In the genomic region with DNA sequence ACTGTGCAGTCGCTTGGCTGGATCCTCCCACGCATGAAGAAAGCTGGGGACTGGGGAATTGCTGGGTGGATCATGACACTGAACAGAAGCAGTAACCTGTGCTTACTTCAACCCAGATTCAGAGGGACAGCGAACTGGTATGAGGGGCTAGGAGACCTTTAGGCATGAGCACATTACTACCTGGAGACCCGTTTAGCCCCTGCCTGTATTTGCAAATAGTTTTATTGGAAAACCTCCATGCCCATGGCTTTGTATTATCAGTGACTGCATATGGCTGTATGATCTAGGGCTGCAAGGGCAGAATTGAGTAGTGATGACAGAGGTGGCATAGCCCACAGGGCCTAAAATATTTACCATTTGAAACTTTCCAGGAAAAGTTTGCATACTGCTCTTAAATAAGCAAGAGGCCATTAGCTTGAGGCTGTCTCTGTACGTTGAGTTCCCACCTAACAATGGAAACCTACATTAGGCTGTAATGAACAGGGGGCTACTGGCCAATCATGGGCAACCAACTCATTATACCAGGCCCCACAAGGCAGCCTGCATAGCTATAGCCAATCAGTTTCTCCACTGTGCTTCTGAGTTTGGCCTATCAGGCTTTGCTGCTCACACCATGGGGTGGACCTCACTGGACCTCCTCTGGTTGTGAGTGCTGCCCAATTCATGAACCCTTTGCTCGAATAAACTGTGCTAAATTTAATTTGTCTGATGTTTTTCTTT, we compare ENCODE assay signal across 1 cellular context.
A peak's percentile ranks its signal among the peaks of the same experiment; 100 is the strongest.
TF ChIP-seq lines count a peak whose summit lies in the region.

No MANE protein-coding gene starts in this region.

TF ChIP-seq in K562, 482 proteins besides CTCF, POLR2A, EP300 and RAD21 (continued from another document and continues in another):
- TF ChIP-seq CBFA2T2 (conservative IDR thresholded peaks at IDR 0.05), result no peak
- TF ChIP-seq, protein P1, sequence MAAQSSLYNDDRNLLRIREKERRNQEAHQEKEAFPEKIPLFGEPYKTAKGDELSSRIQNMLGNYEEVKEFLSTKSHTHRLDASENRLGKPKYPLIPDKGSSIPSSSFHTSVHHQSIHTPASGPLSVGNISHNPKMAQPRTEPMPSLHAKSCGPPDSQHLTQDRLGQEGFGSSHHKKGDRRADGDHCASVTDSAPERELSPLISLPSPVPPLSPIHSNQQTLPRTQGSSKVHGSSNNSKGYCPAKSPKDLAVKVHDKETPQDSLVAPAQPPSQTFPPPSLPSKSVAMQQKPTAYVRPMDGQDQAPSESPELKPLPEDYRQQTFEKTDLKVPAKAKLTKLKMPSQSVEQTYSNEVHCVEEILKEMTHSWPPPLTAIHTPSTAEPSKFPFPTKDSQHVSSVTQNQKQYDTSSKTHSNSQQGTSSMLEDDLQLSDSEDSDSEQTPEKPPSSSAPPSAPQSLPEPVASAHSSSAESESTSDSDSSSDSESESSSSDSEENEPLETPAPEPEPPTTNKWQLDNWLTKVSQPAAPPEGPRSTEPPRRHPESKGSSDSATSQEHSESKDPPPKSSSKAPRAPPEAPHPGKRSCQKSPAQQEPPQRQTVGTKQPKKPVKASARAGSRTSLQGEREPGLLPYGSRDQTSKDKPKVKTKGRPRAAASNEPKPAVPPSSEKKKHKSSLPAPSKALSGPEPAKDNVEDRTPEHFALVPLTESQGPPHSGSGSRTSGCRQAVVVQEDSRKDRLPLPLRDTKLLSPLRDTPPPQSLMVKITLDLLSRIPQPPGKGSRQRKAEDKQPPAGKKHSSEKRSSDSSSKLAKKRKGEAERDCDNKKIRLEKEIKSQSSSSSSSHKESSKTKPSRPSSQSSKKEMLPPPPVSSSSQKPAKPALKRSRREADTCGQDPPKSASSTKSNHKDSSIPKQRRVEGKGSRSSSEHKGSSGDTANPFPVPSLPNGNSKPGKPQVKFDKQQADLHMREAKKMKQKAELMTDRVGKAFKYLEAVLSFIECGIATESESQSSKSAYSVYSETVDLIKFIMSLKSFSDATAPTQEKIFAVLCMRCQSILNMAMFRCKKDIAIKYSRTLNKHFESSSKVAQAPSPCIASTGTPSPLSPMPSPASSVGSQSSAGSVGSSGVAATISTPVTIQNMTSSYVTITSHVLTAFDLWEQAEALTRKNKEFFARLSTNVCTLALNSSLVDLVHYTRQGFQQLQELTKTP (IDR thresholded peaks at IDR 0.05; ENCODE audit: low read depth in 1 of 2, partially characterized antibody in 2 of 2), result peak; percentile 73 to 75
- TF ChIP-seq, protein P2, sequence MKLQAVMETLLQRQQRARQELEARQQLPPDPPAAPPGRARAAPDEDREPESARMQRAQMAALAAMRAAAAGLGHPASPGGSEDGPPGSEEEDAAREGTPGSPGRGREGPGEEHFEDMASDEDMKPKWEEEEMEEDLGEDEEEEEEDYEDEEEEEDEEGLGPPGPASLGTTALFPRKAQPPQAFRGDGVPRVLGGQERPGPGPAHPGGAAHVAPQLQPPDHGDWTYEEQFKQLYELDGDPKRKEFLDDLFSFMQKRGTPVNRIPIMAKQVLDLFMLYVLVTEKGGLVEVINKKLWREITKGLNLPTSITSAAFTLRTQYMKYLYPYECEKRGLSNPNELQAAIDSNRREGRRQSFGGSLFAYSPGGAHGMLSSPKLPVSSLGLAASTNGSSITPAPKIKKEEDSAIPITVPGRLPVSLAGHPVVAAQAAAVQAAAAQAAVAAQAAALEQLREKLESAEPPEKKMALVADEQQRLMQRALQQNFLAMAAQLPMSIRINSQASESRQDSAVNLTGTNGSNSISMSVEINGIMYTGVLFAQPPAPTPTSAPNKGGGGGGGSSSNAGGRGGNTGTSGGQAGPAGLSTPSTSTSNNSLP (IDR thresholded peaks at IDR 0.05; ENCODE audit: borderline replicate concordance, low read depth, low read length), result no peak
- no peak for TF ChIP-seq ZNF407 (IDR thresholded peaks at IDR 0.05; ENCODE audit: low read depth)
- peak; percentile 71 for TF ChIP-seq FOS (IDR thresholded peaks at IDR 0.05; ENCODE audit: extremely low read depth, insufficient read length)
- TF ChIP-seq, protein P3, sequence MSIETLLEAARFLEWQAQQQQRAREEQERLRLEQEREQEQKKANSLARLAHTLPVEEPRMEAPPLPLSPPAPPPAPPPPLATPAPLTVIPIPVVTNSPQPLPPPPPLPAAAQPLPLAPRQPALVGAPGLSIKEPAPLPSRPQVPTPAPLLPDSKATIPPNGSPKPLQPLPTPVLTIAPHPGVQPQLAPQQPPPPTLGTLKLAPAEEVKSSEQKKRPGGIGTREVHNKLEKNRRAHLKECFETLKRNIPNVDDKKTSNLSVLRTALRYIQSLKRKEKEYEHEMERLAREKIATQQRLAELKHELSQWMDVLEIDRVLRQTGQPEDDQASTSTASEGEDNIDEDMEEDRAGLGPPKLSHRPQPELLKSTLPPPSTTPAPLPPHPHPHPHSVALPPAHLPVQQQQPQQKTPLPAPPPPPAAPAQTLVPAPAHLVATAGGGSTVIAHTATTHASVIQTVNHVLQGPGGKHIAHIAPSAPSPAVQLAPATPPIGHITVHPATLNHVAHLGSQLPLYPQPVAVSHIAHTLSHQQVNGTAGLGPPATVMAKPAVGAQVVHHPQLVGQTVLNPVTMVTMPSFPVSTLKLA (conservative IDR thresholded peaks at IDR 0.05), result peak in 1 of 2 experiments; percentile 29; a peak in 1 of 4 replicates
- TF ChIP-seq PRDM10 (IDR thresholded peaks at IDR 0.05; ENCODE audit: partially characterized antibody), result peak; percentile 52
- no peak for TF ChIP-seq CHD4 (IDR thresholded peaks at IDR 0.05; ENCODE audit: insufficient read depth, insufficient replicate concordance, low read depth, low read length, poor library complexity, severe bottlenecking)
- TF ChIP-seq SRSF1 (IDR thresholded peaks at IDR 0.05; ENCODE audit: low read depth, low read length), result no peak
- TF ChIP-seq ZNF830 (CRISPR knock-in tag; IDR thresholded peaks at IDR 0.05), result no peak
- TF ChIP-seq, protein P4, sequence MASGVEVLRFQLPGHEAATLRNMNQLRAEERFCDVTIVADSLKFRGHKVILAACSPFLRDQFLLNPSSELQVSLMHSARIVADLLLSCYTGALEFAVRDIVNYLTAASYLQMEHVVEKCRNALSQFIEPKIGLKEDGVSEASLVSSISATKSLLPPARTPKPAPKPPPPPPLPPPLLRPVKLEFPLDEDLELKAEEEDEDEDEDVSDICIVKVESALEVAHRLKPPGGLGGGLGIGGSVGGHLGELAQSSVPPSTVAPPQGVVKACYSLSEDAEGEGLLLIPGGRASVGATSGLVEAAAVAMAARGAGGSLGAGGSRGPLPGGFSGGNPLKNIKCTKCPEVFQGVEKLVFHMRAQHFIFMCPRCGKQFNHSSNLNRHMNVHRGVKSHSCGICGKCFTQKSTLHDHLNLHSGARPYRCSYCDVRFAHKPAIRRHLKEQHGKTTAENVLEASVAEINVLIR (CRISPR knock-in tag; IDR thresholded peaks at IDR 0.05), result no peak
- TF ChIP-seq DACH1 (IDR thresholded peaks at IDR 0.05; ENCODE audit: partially characterized antibody), result no peak
- TF ChIP-seq, protein P5, sequence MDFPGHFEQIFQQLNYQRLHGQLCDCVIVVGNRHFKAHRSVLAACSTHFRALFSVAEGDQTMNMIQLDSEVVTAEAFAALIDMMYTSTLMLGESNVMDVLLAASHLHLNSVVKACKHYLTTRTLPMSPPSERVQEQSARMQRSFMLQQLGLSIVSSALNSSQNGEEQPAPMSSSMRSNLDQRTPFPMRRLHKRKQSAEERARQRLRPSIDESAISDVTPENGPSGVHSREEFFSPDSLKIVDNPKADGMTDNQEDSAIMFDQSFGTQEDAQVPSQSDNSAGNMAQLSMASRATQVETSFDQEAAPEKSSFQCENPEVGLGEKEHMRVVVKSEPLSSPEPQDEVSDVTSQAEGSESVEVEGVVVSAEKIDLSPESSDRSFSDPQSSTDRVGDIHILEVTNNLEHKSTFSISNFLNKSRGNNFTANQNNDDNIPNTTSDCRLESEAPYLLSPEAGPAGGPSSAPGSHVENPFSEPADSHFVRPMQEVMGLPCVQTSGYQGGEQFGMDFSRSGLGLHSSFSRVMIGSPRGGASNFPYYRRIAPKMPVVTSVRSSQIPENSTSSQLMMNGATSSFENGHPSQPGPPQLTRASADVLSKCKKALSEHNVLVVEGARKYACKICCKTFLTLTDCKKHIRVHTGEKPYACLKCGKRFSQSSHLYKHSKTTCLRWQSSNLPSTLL (IDR thresholded peaks at IDR 0.05), result no peak
- no peak for TF ChIP-seq ZNF668 (CRISPR knock-in tag; IDR thresholded peaks at IDR 0.05)
- TF ChIP-seq, protein P6, sequence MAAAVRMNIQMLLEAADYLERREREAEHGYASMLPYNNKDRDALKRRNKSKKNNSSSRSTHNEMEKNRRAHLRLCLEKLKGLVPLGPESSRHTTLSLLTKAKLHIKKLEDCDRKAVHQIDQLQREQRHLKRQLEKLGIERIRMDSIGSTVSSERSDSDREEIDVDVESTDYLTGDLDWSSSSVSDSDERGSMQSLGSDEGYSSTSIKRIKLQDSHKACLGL (CRISPR knock-in tag; IDR thresholded peaks at IDR 0.05; ENCODE audit: borderline replicate concordance, poor library complexity, severe bottlenecking), result no peak
- TF ChIP-seq DPF2 (IDR thresholded peaks at IDR 0.05), result peak; percentile 44; the same call in 1 of the 2 replicates
- no peak for TF ChIP-seq ZNF586 (CRISPR knock-in tag; conservative IDR thresholded peaks at IDR 0.05)
- TF ChIP-seq TAF7 (tag; IDR thresholded peaks at IDR 0.05), result no peak
- TF ChIP-seq CSDE1 (IDR thresholded peaks at IDR 0.05), result peak in 1 of 2 experiments; percentile 55; a peak in 1 of 4 replicates
- no peak for TF ChIP-seq POU5F1 (IDR thresholded peaks at IDR 0.05; ENCODE audit: borderline replicate concordance, low read depth, low read length, partially characterized antibody)
- peak; percentile 47 for TF ChIP-seq ASH1L (IDR thresholded peaks at IDR 0.05; ENCODE audit: borderline replicate concordance, low read depth, partially characterized antibody)
- no peak for TF ChIP-seq CBX8 (IDR thresholded peaks at IDR 0.05; ENCODE audit: borderline replicate concordance, extremely low read depth, low read depth, low read length, poor library complexity, severe bottlenecking)
- TF ChIP-seq MEIS2 (IDR thresholded peaks at IDR 0.05; ENCODE audit: partially characterized antibody), result peak; percentile 42
- TF ChIP-seq C11orf30 (IDR thresholded peaks at IDR 0.05; ENCODE audit: low read depth), result no peak
- no peak for TF ChIP-seq SRSF3 (IDR thresholded peaks at IDR 0.05; ENCODE audit: insufficient read depth, low read length)
